20 cellular contexts compared by ENCODE assay signal in genomic region chr6:159836294-159837140, GRCh38. TPM values are rescaled to one million over a fixed set of nuclear protein-coding genes. Genes with fewer than 3 reads are reported as not detected.
DNase-seq lines count a peak whose midpoint lies in the region; ATAC-seq, FAIRE-seq and TF ChIP-seq lines count a peak whose summit lies in the region.
"Had no signal": no experiment of that assay in that cellular context is flagged by ENCODE, and none has a peak within 500 bp of the region (broad histone marks: within the 10 kb centered on the region; RNA-seq: fewer than 3 reads in every experiment).

No MANE protein-coding gene starts in this region.

- H2AFZ ChIP-seq in GM23338, result peak overlapping the region; percentile 91
- H2AFZ ChIP-seq: parathyroid adenoma had no signal

- H3K27me3 Mint-ChIP-seq in GM23338 (ENCODE audit: insufficient read depth, low read depth, poor library complexity), result peaks cover 11% of the 10 kb centered on the region
- H3K27me3 Mint-ChIP-seq: activated CD8-positive, alpha-beta T cell treated with anti-CD3 and anti-CD28 coated beads for 36 hours had no signal

- H3K27me3 ChIP-seq in GM23338 (ENCODE audit: insufficient read depth) (no peaks in the 10 kb centered on the region), prostate gland (replicated peaks; ENCODE audit: insufficient read depth) (no peaks in the 10 kb centered on the region)

- TF ChIP-seq CTCF in GM23338 (conservative IDR thresholded peaks at IDR 0.05; ENCODE audit: low read depth in 2 of 2) (no peak), coronary artery (IDR thresholded peaks at IDR 0.05) (no peak), prostate gland (IDR thresholded peaks at IDR 0.05) (no peak)

- ATAC-seq in GM23338, result no peak
- peak; percentile 79 for ATAC-seq in sciatic nerve
- ATAC-seq: activated CD8-positive, alpha-beta T cell treated with anti-CD3 and anti-CD28 coated beads for 36 hours had no signal

- 0 out of 2 replicates have a peak overlapping the region, but pooled peaks have one; percentile 18 for H3K27ac Mint-ChIP-seq in GM23338
- H3K27ac Mint-ChIP-seq: activated CD8-positive, alpha-beta T cell treated with anti-CD3 and anti-CD28 coated beads for 36 hours; activated naive CD8-positive, alpha-beta T cell treated with anti-CD3 and anti-CD28 coated beads, Interleukin-2, amount 10 ng/mL, durations not matched to agents 7 days and 5 days had no signal

- no peaks in the 10 kb centered on the region for H3K9me3 ChIP-seq in prostate gland

- H3K9me2 ChIP-seq in GM23338 (ENCODE audit: insufficient read depth), result no peaks in the 10 kb centered on the region

- peaks cover 26% of the 10 kb centered on the region for H3K4me1 ChIP-seq in GM23338 (ENCODE audit: insufficient read depth)
- no peaks in the 10 kb centered on the region for H3K4me1 ChIP-seq in prostate gland (replicated peaks)
- H3K4me1 ChIP-seq: parathyroid adenoma had no signal

- WGBS in prostate gland, result 79% methylated on average over 27 of the region's 27 CpGs

- no peak overlapping the region for H3K4me3 ChIP-seq in GM23338
- peak overlapping the region; percentile 58 for H3K4me3 ChIP-seq in coronary artery
- no peak overlapping the region for H3K4me3 ChIP-seq in prostate gland

- H3K4me2 ChIP-seq in GM23338, result no peak overlapping the region

- no peak for FAIRE-seq in GM12891 (lab: Jason Lieb, UNC)
- FAIRE-seq: endometrium had no signal

- H3K4me1 Mint-ChIP-seq in GM23338, result peaks cover 47% of the 10 kb centered on the region

- H3K36me3 ChIP-seq in GM23338 (ENCODE audit: insufficient read depth) (no peaks in the 10 kb centered on the region), prostate gland (no peaks in the 10 kb centered on the region)

- peaks cover 3% of the 10 kb centered on the region; the same call in 1 of the 3 replicates for H3K9me3 Mint-ChIP-seq in GM23338
- H3K9me3 Mint-ChIP-seq: activated CD8-positive, alpha-beta T cell treated with anti-CD3 and anti-CD28 coated beads for 36 hours; activated naive CD8-positive, alpha-beta T cell treated with anti-CD3 and anti-CD28 coated beads, Interleukin-2, amount 10 ng/mL, durations not matched to agents 7 days and 5 days had no signal

- H3K79me2 ChIP-seq in GM23338 (replicated peaks; ENCODE audit: insufficient read depth), result no peaks in the 10 kb centered on the region
- H3K79me2 ChIP-seq: parathyroid adenoma had no signal

- H3K4me3 Mint-ChIP-seq in GM23338, result no peak overlapping the region
- H3K4me3 Mint-ChIP-seq: activated CD8-positive, alpha-beta T cell treated with anti-CD3 and anti-CD28 coated beads for 36 hours; activated naive CD8-positive, alpha-beta T cell treated with anti-CD3 and anti-CD28 coated beads, Interleukin-2, amount 10 ng/mL, durations not matched to agents 7 days and 5 days had no signal

- no peaks in the 10 kb centered on the region for H4K20me1 ChIP-seq in GM23338 (replicated peaks; ENCODE audit: insufficient read depth)

- DNase-seq in GM23338 (ENCODE audit: low spot score), result no peak
- DNase-seq in coronary artery (ENCODE audit: low spot score), result peak; percentile 83
- peak; percentile 24 for DNase-seq in inferior parietal cortex (ENCODE audit: extremely low spot score)
- peak; percentile 65 for DNase-seq in sciatic nerve (ENCODE audit: low spot score)
- DNase-seq in prostate gland (ENCODE audit: low spot score), result no peak
- no peak for DNase-seq in NCI-H345 treated with DMSO at 0.1 percent for 48 hours (lab: John Stamatoyannopoulos, UW; ENCODE audit: unreplicated experiment)
- no peak for DNase-seq in cerebellar nuclear complex (lab: John Stamatoyannopoulos, UW)
- no peak for DNase-seq in GM12891 (ENCODE audit: insufficient read length, low spot score)
- DNase-seq: activated CD8-positive, alpha-beta T cell treated with anti-CD3 and anti-CD28 coated beads for 36 hours; activated naive CD8-positive, alpha-beta T cell treated with anti-CD3 and anti-CD28 coated beads, Interleukin-2, amount 10 ng/mL, durations not matched to agents 7 days and 5 days; activated T-cell treated with anti-CD3 and anti-CD28 coated beads, Interleukin-2, amount 50 U/mL, for 48 hours; EL; midbrain; NCI-H1417; RPMI8226; stimulated activated naive CD4-positive, alpha-beta T cell treated with Interleukin-2 at 50 U/mL for 16 hours had no signal

- H3K27ac ChIP-seq in GM23338 (ENCODE audit: low read depth), result no peak overlapping the region
- peak overlapping the region; percentile 79 to 87 for H3K27ac ChIP-seq in coronary artery
- no peak overlapping the region for H3K27ac ChIP-seq in prostate gland
- H3K27ac ChIP-seq: parathyroid adenoma, VCaP had no signal

- no peaks in the 10 kb centered on the region for H3F3A ChIP-seq in GM23338 (replicated peaks; ENCODE audit: low read depth)

- intact Hi-C loops in sciatic nerve (cut with DNase I), result no loop called here
- intact Hi-C loops in prostate gland (cut with DNase I), result no loop called here

- peaks cover 3% of the 10 kb centered on the region; the same call in 1 of the 3 replicates for H3K36me3 Mint-ChIP-seq in GM23338 (ENCODE audit: low read depth)
- H3K36me3 Mint-ChIP-seq: activated naive CD8-positive, alpha-beta T cell treated with anti-CD3 and anti-CD28 coated beads, Interleukin-2, amount 10 ng/mL, durations not matched to agents 7 days and 5 days had no signal

- TF ChIP-seq POLR2A in prostate gland (IDR thresholded peaks at IDR 0.05), result no peak
- TF ChIP-seq POLR2A in GM12891 (IDR thresholded peaks at IDR 0.05; ENCODE audit: low read depth, low read length), result no peak

TF ChIP-seq in GM12891, 5 proteins besides CTCF, POLR2A, EP300 and RAD21:
- no peak for TF ChIP-seq POLR2AphosphoS5 (IDR thresholded peaks at IDR 0.05; ENCODE audit: low read depth, low read length)

RNA-seq across cellular contexts. Expression of gene PNLDC1, which starts 36.4 kb away (rescaled TPM):
- 0.12 TPM in 1 of 2 replicates, not detected in the other for total RNA-seq in GM23338 (2014; rRNA removed; shearing (Covaris generic))
- not detected in 2 replicates for polyA plus RNA-seq in GM23338 (2016; fragmentation: Nextera tagmentation; extraction: Ambion mirVana)
- not detected for total RNA-seq in sciatic nerve
- total RNA-seq in prostate gland, result 1 to 10 TPM in 1 of 2 donors, not detected in 1; 5.6 TPM
- 0.06 TPM for polyA plus RNA-seq in GM12891 (2012; ENCODE audit: low read depth, missing spikeins)
- total RNA-seq: chondrocyte had no signal

RNA-seq across cellular contexts. Expression of gene MRPL18, which starts 46.2 kb away (rescaled TPM):
- total RNA-seq in GM23338 (2014; rRNA removed; shearing (Covaris generic)), result 91.3 and 91.4 TPM in 2 replicates
- polyA plus RNA-seq in GM23338 (2016; fragmentation: Nextera tagmentation; extraction: Ambion mirVana), result 228 and 230 TPM in 2 replicates
- total RNA-seq in sciatic nerve (36.5 TPM), prostate gland (100 to 1,000 TPM in 1 of 2 donors, 10 to 100 TPM in 1; 76.0 to 103 TPM)
- 49.0 TPM for polyA plus RNA-seq in GM12891 (2012; ENCODE audit: low read depth, missing spikeins)

RNA-seq across cellular contexts. Expression of gene TCP1, which starts 47.1 kb away (rescaled TPM):
- total RNA-seq in GM23338 (2014; rRNA removed; shearing (Covaris generic)), result 339 and 346 TPM in 2 replicates
- 200 and 222 TPM in 2 replicates for polyA plus RNA-seq in GM23338 (2016; fragmentation: Nextera tagmentation; extraction: Ambion mirVana)
- 107 TPM for total RNA-seq in sciatic nerve
- 100 to 1,000 TPM; 145 to 187 TPM for total RNA-seq in prostate gland
- 187 TPM for polyA plus RNA-seq in GM12891 (2012; ENCODE audit: low read depth, missing spikeins)

RNA-seq across cellular contexts. Expression of gene MAS1, which starts 54.3 kb away (rescaled TPM):
- 0.03 and 0.08 TPM in 2 replicates for total RNA-seq in GM23338 (2014; rRNA removed; shearing (Covaris generic))
- polyA plus RNA-seq in GM23338 (2016; fragmentation: Nextera tagmentation; extraction: Ambion mirVana), result not detected in 2 replicates
- not detected for total RNA-seq in sciatic nerve
- total RNA-seq in prostate gland, result under 1 TPM in 1 of 2 donors, not detected in 1; 0.17 TPM
- not detected for polyA plus RNA-seq in GM12891 (2012; ENCODE audit: low read depth, missing spikeins)
- total RNA-seq: activated CD8-positive, alpha-beta T cell treated with anti-CD3 and anti-CD28 coated beads for 36 hours; activated naive CD8-positive, alpha-beta T cell treated with anti-CD3 and anti-CD28 coated beads, Interleukin-2, amount 10 ng/mL, durations not matched to agents 7 days and 5 days; chondrocyte had no signal

Comparison
In these comparisons a context has a peak if more than half of its experiments do, and no peak if none do; other contexts are left out.
1. DNase-seq: peak in coronary artery (single experiment), inferior parietal cortex (single experiment) and sciatic nerve (single experiment); none in GM23338 (single experiment), prostate gland (single experiment), NCI-H345 treated with DMSO at 0.1 percent for 48 hours (single experiment), cerebellar nuclear complex (0 of 2) and GM12891 (single experiment).
2. H3K27ac ChIP-seq: peak in coronary artery (2 of 2); none in GM23338 (single experiment) and prostate gland (0 of 2).